ENCODE assay signal across 8 cellular contexts in the genomic region with DNA sequence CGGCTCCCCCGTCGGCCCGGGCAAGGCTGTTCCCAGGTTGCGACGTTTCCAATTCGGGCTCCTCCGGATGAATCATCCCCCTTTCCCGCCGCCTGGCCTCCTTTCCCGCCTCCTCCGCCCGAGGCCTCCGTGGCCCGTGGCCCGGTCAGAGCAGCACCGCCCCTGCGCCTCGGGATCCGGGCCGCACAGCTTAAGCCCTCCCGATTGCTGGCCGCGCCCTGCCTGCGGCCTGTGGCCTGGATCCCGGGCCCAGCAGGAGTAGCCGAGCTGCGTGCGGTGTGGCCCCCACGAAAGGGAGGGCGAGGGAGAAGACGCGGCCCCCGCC. TPM values are rescaled to one million over a fixed set of nuclear protein-coding genes. Genes with fewer than 3 reads are reported as not detected.
DNase-seq lines count a peak whose midpoint lies in the region; ATAC-seq, FAIRE-seq and TF ChIP-seq lines count a peak whose summit lies in the region.

No MANE protein-coding gene starts in this region.

- TF ChIP-seq RAD21 in K562 (CRISPR knock-in tag; conservative IDR thresholded peaks at IDR 0.05 in 1 of 2, IDR thresholded peaks at IDR 0.05 in 1 of 2): no peak

- H3K4me3 ChIP-seq in K562 (no peak overlapping the region), OCI-LY7 (ENCODE audit: low read depth, low read length, poor library complexity, severe bottlenecking) (no peak overlapping the region)

- H3K4me1 Mint-ChIP-seq in immature natural killer cell: peaks cover 12 to 13% of the 10 kb centered on the region in 2 donors
- H3K4me1 Mint-ChIP-seq in stimulated activated naive CD8-positive, alpha-beta T cell treated with anti-CD3 and anti-CD28 coated beads, Interleukin-15, amount 100 ng/mL, for 72 hours: peaks cover 23% of the 10 kb centered on the region

- ATAC-seq in K562: no peak
- ATAC-seq in stimulated activated naive CD8-positive, alpha-beta T cell treated with anti-CD3 and anti-CD28 coated beads, Interleukin-15, amount 100 ng/mL, for 72 hours: no peak

- H3K4me3 Mint-ChIP-seq in immature natural killer cell: peak overlapping the region; percentile 18 to 84 (median 80)
- peak overlapping the region; percentile 76 to 86 for H3K4me3 Mint-ChIP-seq in stimulated activated naive CD8-positive, alpha-beta T cell treated with anti-CD3 and anti-CD28 coated beads, Interleukin-15, amount 100 ng/mL, for 72 hours

- no peaks in the 10 kb centered on the region for H4K20me1 ChIP-seq in K562 (replicated peaks; ENCODE audit: control insufficient read depth, insufficient read depth, low read length)
- H4K20me1 ChIP-seq in OCI-LY7 (ENCODE audit: insufficient read depth, low read length): no peaks in the 10 kb centered on the region

- CTCF ChIA-PET in K562 (lab: Yijun Ruan, JAX; ENCODE audit: low intra/inter-chr PET ratio) (no interaction called here), OCI-LY7 (lab: Charles Lee; ENCODE audit: unreplicated experiment) (no interaction called here)

- no peaks in the 10 kb centered on the region for H3K79me2 ChIP-seq in K562 (ENCODE audit: control insufficient read depth, insufficient read depth, low read length)
- H3K79me2 ChIP-seq in OCI-LY7 (ENCODE audit: insufficient read depth, low read depth, low read length): no peaks in the 10 kb centered on the region

- H2AFZ ChIP-seq in K562 (ENCODE audit: low read depth, low read length) (no peak overlapping the region), OCI-LY7 (ENCODE audit: low read length) (no peak overlapping the region)

- 95% methylated on average over 27 of the region's 34 CpGs for WGBS in K562 (ENCODE audit: insufficient coverage, low coverage, missing lambda C conversion rate)

- H3K27me3 Mint-ChIP-seq in immature natural killer cell (ENCODE audit: low read depth in 3 of 3): peaks cover 12 to 24% (median 18%) of the 10 kb centered on the region in 3 donors
- H3K27me3 Mint-ChIP-seq in stimulated activated naive CD8-positive, alpha-beta T cell treated with anti-CD3 and anti-CD28 coated beads, Interleukin-15, amount 100 ng/mL, for 72 hours: peaks cover 29% of the 10 kb centered on the region

- no peak for TF ChIP-seq POLR2A in K562 (conservative IDR thresholded peaks at IDR 0.05)

- H3K36me3 ChIP-seq in K562 (ENCODE audit: control insufficient read depth, insufficient read depth, low read length) (peaks cover 23% of the 10 kb centered on the region), OCI-LY7 (ENCODE audit: insufficient read depth, low read length) (peaks cover 4% of the 10 kb centered on the region; the same call in 1 of the 2 replicates)

- no peaks in the 10 kb centered on the region for H3K27me3 ChIP-seq in K562 (ENCODE audit: control insufficient read depth in 2 of 2, insufficient read depth in 2 of 2, low read length in 2 of 2)

- intact Hi-C loops in K562 (cut with micrococcal nuclease): no loop called here
- intact Hi-C loops in OCI-LY7 (cut with micrococcal nuclease; ENCODE audit: unreplicated experiment): no loop called here

- in situ Hi-C loops in K562 (cut with MboI): no loop called here
- in situ Hi-C loops in KBM-7 (cut with MboI; ENCODE audit: low pct_unique_long_range_greater_than_20kb, low sequenced_read_pairs): no loop called here

- peaks cover 9 to 19% (median 16%) of the 10 kb centered on the region in 3 donors for H3K36me3 Mint-ChIP-seq in immature natural killer cell

- no TSS peak for BruUV-seq in K562 (replicated peaks; lab: Mats Ljungman, UMichigan)
- BruUV-seq in OCI-LY7 (replicated peaks; lab: Mats Ljungman, UMichigan): no TSS peak

- POLR2A ChIA-PET in K562 (lab: Yijun Ruan, JAX) (interaction anchor here (0.7 to 1.3 kb wide), 2 partner anchors 14 to 1619 kb away, joined by 3 read pairs; no protein-coding TSS in a partner anchor), OCI-LY7 (lab: Charles Lee) (no interaction called here)

- no peak for FAIRE-seq in K562 (lab: Jason Lieb, UNC)
- FAIRE-seq in HTR-8/SVneo (lab: Jason Lieb, UNC): no peak

- H3K27ac Mint-ChIP-seq in immature natural killer cell: no peak overlapping the region
- peak overlapping the region in 1 of 2 donors; percentile 87 for H3K27ac Mint-ChIP-seq in stimulated activated naive CD8-positive, alpha-beta T cell treated with anti-CD3 and anti-CD28 coated beads, Interleukin-15, amount 100 ng/mL, for 72 hours

- H3K4me2 ChIP-seq in K562 (ENCODE audit: insufficient read depth, low read length) (no peak overlapping the region), OCI-LY7 (ENCODE audit: low read length) (no peak overlapping the region)

- DNase-seq in HS-5 (ENCODE audit: low read depth) (peak; percentile 49), K562 (ENCODE audit: extremely low read depth in 1 of 4, low spot score in 3 of 4) (no peak), immature natural killer cell (no peak), NCI-H187 treated with DMSO at 0.1 percent for 48 hours (lab: John Stamatoyannopoulos, UW) (no peak), HTR-8/SVneo (ENCODE audit: insufficient read length, low spot score) (no peak), OCI-LY7 (ENCODE audit: low spot score) (no peak), KBM-7 (no peak)
- no peak for DNase-seq in stimulated activated naive CD8-positive, alpha-beta T cell treated with anti-CD3 and anti-CD28 coated beads, Interleukin-15, amount 100 ng/mL, for 72 hours

- H3K9me2 ChIP-seq in OCI-LY7 (ENCODE audit: insufficient read depth, low read length): no peaks in the 10 kb centered on the region

- H3K9me1 ChIP-seq in K562 (ENCODE audit: control insufficient read depth, insufficient read depth, low read length): no peaks in the 10 kb centered on the region

- H3K4me1 ChIP-seq in K562 (replicated peaks in 1 of 2; ENCODE audit: control insufficient read depth in 2 of 2, insufficient read depth in 2 of 2, low read length in 2 of 2): peaks cover 6 to 41% of the 10 kb centered on the region in 2 experiments; a peak in 4 of 5 replicates
- no peaks in the 10 kb centered on the region for H3K4me1 ChIP-seq in OCI-LY7 (ENCODE audit: insufficient read depth, low read length, poor library complexity, severe bottlenecking)

- H3K9me3 ChIP-seq in K562 (replicated peaks; ENCODE audit: control insufficient read depth, insufficient read depth, low read depth, low read length) (no peaks in the 10 kb centered on the region), OCI-LY7 (ENCODE audit: low read length) (no peaks in the 10 kb centered on the region)

- no peak overlapping the region for H3K9ac ChIP-seq in K562 (ENCODE audit: insufficient read depth in 1 of 2, low read depth in 2 of 2, low read length in 2 of 2)

- no peak for TF ChIP-seq EP300 in K562 (IDR thresholded peaks at IDR 0.05; ENCODE audit: low read length)

- H3K27ac ChIP-seq in K562 (ENCODE audit: extremely low read depth, low read depth, low read length): no peak overlapping the region
- no peak overlapping the region for H3K27ac ChIP-seq in OCI-LY7 (ENCODE audit: low read depth, low read length, poor library complexity, severe bottlenecking)

- TF ChIP-seq CTCF in K562 (IDR thresholded peaks at IDR 0.05 in 2 of 3, conservative IDR thresholded peaks at IDR 0.05 in 1 of 3; ENCODE audit: insufficient read depth in 2 of 3, low read depth in 1 of 3, low read length in 3 of 3) (no peak), OCI-LY7 (conservative IDR thresholded peaks at IDR 0.05; ENCODE audit: low read length) (no peak)

- H3K9me3 Mint-ChIP-seq in immature natural killer cell: no peaks in the 10 kb centered on the region
- no peaks in the 10 kb centered on the region for H3K9me3 Mint-ChIP-seq in stimulated activated naive CD8-positive, alpha-beta T cell treated with anti-CD3 and anti-CD28 coated beads, Interleukin-15, amount 100 ng/mL, for 72 hours

RNA-seq across cellular contexts. Expression of gene TMEM200B, which starts 1.1 kb away (rescaled TPM):
- 0.58 and 0.62 TPM in 2 replicates for total RNA-seq in K562 (2011; cell fraction: chromatin; rRNA removed; ENCODE audit: low replicate concordance)
- 0.26 and 0.33 TPM in 2 replicates for total RNA-seq in K562 (2011; cell fraction: nucleolus; rRNA removed)
- 0.59 and 0.61 TPM in 2 replicates for total RNA-seq in K562 (2011; cell fraction: nucleoplasm; rRNA removed)
- total RNA-seq in K562 (2014; rRNA removed) (not detected in 2 replicates), K562 (2014; rRNA removed; fragmentation: Illumina TruSeq; extraction: Trizol) (0.04 TPM in 1 of 2 replicates, not detected in the other), K562 (2015; rRNA removed; fragmentation: Illumina TruSeq; extraction: Trizol) (0.11 TPM in 1 of 2 replicates, not detected in the other), K562 (2021) (0.11 and 0.13 TPM in 2 replicates), OCI-LY7 (2022) (not detected in 2 replicates)
- polyA plus RNA-seq in K562 (2011; rRNA removed) (0.07 and 0.08 TPM in 2 replicates), K562 (2014; fragmentation: Illumina TruSeq; extraction: Trizol) (0.06 and 0.10 TPM in 2 replicates), K562 (2014; fragmentation: Nextera tagmentation; extraction: Ambion mirVana) (under 1 TPM; 0.30 to 0.35 TPM), K562 (2014; rRNA removed) (0.09 and 0.13 TPM in 2 replicates), immature natural killer cell (not detected)
- 0.04 and 0.09 TPM in 2 replicates for polyA plus RNA-seq in K562 (2011; cell fraction: cytosol; rRNA removed)
- polyA plus RNA-seq in K562 (2011; cell fraction: nucleus; rRNA removed): 0.47 and 0.80 TPM in 2 replicates
- 0.10 and 0.13 TPM in 2 replicates for polyA plus RNA-seq in K562 (2012)
- polyA minus RNA-seq in K562 (2011; rRNA and poly(A)+ RNA removed): 0.18 and 0.24 TPM in 2 replicates
- polyA minus RNA-seq in K562 (2011; cell fraction: cytosol; rRNA and poly(A)+ RNA removed): not detected in 2 replicates
- polyA minus RNA-seq in K562 (2011; cell fraction: nucleus; rRNA and poly(A)+ RNA removed): 0.11 and 0.13 TPM in 2 replicates
- total RNA-seq in OCI-LY7 (2014; rRNA removed; shearing (Covaris generic)): not detected in 2 replicates

RNA-seq across cellular contexts. Expression of gene SRSF4, which starts 59.1 kb away (rescaled TPM):
- 110 and 300 TPM in 2 replicates for total RNA-seq in K562 (2011; cell fraction: chromatin; rRNA removed; ENCODE audit: low replicate concordance)
- 71.2 and 83.3 TPM in 2 replicates for total RNA-seq in K562 (2011; cell fraction: nucleolus; rRNA removed)
- 149 and 200 TPM in 2 replicates for total RNA-seq in K562 (2011; cell fraction: nucleoplasm; rRNA removed)
- total RNA-seq in K562 (2014; rRNA removed) (75.6 and 77.7 TPM in 2 replicates), K562 (2014; rRNA removed; fragmentation: Illumina TruSeq; extraction: Trizol) (68.4 and 70.8 TPM in 2 replicates), K562 (2015; rRNA removed; fragmentation: Illumina TruSeq; extraction: Trizol) (84.2 and 91.4 TPM in 2 replicates), K562 (2021) (93.1 and 93.2 TPM in 2 replicates), OCI-LY7 (2022) (122 and 130 TPM in 2 replicates)
- polyA plus RNA-seq in K562 (2011; rRNA removed) (69.6 and 82.0 TPM in 2 replicates), K562 (2014; fragmentation: Illumina TruSeq; extraction: Trizol) (116 and 132 TPM in 2 replicates), K562 (2014; fragmentation: Nextera tagmentation; extraction: Ambion mirVana) (10 to 100 TPM; 15.9 to 18.4 TPM), K562 (2014; rRNA removed) (119 and 128 TPM in 2 replicates), immature natural killer cell (100 to 1,000 TPM in 1 of 3 donors, 10 to 100 TPM in 2; 49.5 to 110 (median 62.4) TPM)
- polyA plus RNA-seq in K562 (2011; cell fraction: cytosol; rRNA removed): 37.1 and 75.0 TPM in 2 replicates
- polyA plus RNA-seq in K562 (2011; cell fraction: nucleus; rRNA removed): 90.7 and 117 TPM in 2 replicates
- polyA plus RNA-seq in K562 (2012): 67.1 and 100 TPM in 2 replicates
- 82.9 and 102 TPM in 2 replicates for polyA minus RNA-seq in K562 (2011; rRNA and poly(A)+ RNA removed)
- 30.6 and 39.6 TPM in 2 replicates for polyA minus RNA-seq in K562 (2011; cell fraction: cytosol; rRNA and poly(A)+ RNA removed)
- 32.4 and 56.8 TPM in 2 replicates for polyA minus RNA-seq in K562 (2011; cell fraction: nucleus; rRNA and poly(A)+ RNA removed)
- total RNA-seq in OCI-LY7 (2014; rRNA removed; shearing (Covaris generic)): 52.8 and 68.6 TPM in 2 replicates
